ENCODE assay signal across 9 cellular contexts in the genomic region with DNA sequence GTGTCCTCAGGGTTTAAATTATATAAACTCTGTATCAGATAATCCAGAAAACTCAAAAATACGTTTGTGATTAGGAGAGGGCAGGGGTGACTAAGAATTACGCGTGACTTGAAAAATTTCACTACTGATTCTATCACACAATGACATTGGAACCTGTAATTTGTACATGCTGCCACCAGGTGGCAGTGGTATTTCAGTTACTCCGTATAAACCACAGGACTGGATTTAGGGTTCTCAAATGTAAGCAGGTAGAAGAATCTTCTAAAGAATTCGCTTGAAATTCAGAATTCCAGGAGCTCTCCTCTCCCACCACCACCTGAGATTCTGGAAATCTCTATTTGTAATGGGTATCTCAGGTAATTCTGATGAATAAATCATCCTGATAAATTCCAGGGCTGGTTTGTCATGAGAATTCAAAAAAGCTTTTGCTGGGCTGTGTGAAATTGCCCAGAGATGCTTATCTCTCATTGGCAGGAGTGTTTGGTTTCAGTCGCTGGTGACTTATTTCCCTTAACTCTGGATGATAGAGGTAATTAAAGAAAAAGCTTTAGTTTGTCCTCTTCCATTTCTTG. TPM values are rescaled to one million over a fixed set of nuclear protein-coding genes. Genes with fewer than 3 reads are reported as not detected.
DNase-seq lines count a peak whose midpoint lies in the region; ATAC-seq and TF ChIP-seq lines count a peak whose summit lies in the region.
"Had no signal": no experiment of that assay in that cellular context is flagged by ENCODE, and none has a peak within 500 bp of the region (broad histone marks: within the 10 kb centered on the region; RNA-seq: fewer than 3 reads in every experiment).

No MANE protein-coding gene starts in this region.

- POLR2A ChIA-PET in CD4-positive, alpha-beta memory T cell (lab: Charles Lee; ENCODE audit: partially characterized antibody), result no interaction called here

- H3K27ac ChIP-seq in CD4-positive, alpha-beta memory T cell (ENCODE audit: low read depth, low read length), result no peak overlapping the region
- no peak overlapping the region for H3K27ac ChIP-seq in WERI-Rb-1
- H3K27ac ChIP-seq in testis, result no peak overlapping the region

- no peaks in the 10 kb centered on the region for H3K4me1 ChIP-seq in CD4-positive, alpha-beta memory T cell (ENCODE audit: insufficient read depth, low read length)
- no peaks in the 10 kb centered on the region for H3K4me1 ChIP-seq in testis

- H3K4me1 Mint-ChIP-seq in CD4-positive, alpha-beta memory T cell, result no peaks in the 10 kb centered on the region

- no peak for TF ChIP-seq POLR2A in testis (IDR thresholded peaks at IDR 0.05)

- no peaks in the 10 kb centered on the region for H3K9me3 ChIP-seq in CD4-positive, alpha-beta memory T cell (ENCODE audit: control insufficient read depth in 1 of 2, low read length in 2 of 2)
- H3K9me3 ChIP-seq in WERI-Rb-1 (ENCODE audit: severe bottlenecking) (peaks cover 21% of the 10 kb centered on the region), testis (no peaks in the 10 kb centered on the region), MG63 (peaks cover 8% of the 10 kb centered on the region; the same call in 1 of the 2 replicates)

- H3K36me3 Mint-ChIP-seq in CD4-positive, alpha-beta memory T cell, result no peaks in the 10 kb centered on the region

- H3K27me3 Mint-ChIP-seq in CD4-positive, alpha-beta memory T cell, result peaks cover 10 to 13% of the 10 kb centered on the region in 2 donors

- H3K27me3 ChIP-seq in CD4-positive, alpha-beta memory T cell (ENCODE audit: insufficient read depth, low read length), result no peaks in the 10 kb centered on the region
- peaks cover 71% of the 10 kb centered on the region for H3K27me3 ChIP-seq in WERI-Rb-1 (ENCODE audit: insufficient read depth, low read depth, severe bottlenecking)
- H3K27me3 ChIP-seq in testis, result no peaks in the 10 kb centered on the region
- no peaks in the 10 kb centered on the region for H3K27me3 ChIP-seq in MG63

- H3K4me3 ChIP-seq in CD4-positive, alpha-beta memory T cell (ENCODE audit: low read length in 2 of 2), result no peak overlapping the region
- H3K4me3 ChIP-seq in WERI-Rb-1 (ENCODE audit: low read depth, low read length), result no peak overlapping the region
- no peak overlapping the region for H3K4me3 ChIP-seq in foreskin fibroblast (ENCODE audit: low read depth in 1 of 2, low read length in 2 of 2)
- no peak overlapping the region for H3K4me3 ChIP-seq in testis
- H3K4me3 ChIP-seq in MG63, result no peak overlapping the region

- 40 to 41% methylated on average over 6 of the region's 6 CpGs for WGBS in testis, 2 donors

- ATAC-seq in HG02973 (IDR thresholded peaks at IDR 0.05; ENCODE audit: unreplicated experiment), result no peak

- H3K9me3 Mint-ChIP-seq in CD4-positive, alpha-beta memory T cell, result peaks cover 0 to 10% (median 5%) of the 10 kb centered on the region in 8 donors

- H3K4me3 Mint-ChIP-seq in CD4-positive, alpha-beta memory T cell, result no peak overlapping the region

- peak in 4 of 5 donors; percentile 19 to 36 (median 26) for DNase-seq in CD4-positive, alpha-beta memory T cell
- DNase-seq in H4 (ENCODE audit: low spot score), result peak; percentile 15
- DNase-seq in WERI-Rb-1, result peak; percentile 30
- DNase-seq in foreskin fibroblast, result peak in 1 of 2 donors; percentile 8
- peak; percentile 71 for DNase-seq in testis
- DNase-seq in MG63, result no peak
- no peak for DNase-seq in superior temporal gyrus (ENCODE audit: extremely low spot score)

- CTCF ChIA-PET in CD4-positive, alpha-beta memory T cell (lab: Charles Lee; ENCODE audit: partially characterized antibody), result interaction anchor here (0.7 to 5.5 kb wide), 4 partner anchors 8 to 258 kb away, joined by 3 to 40 read pairs (median 4); no protein-coding TSS in a partner anchor

- H3K27ac Mint-ChIP-seq in CD4-positive, alpha-beta memory T cell, result no peak overlapping the region

- TF ChIP-seq CTCF in WERI-Rb-1 (IDR thresholded peaks at IDR 0.05; ENCODE audit: low read depth, low read length) (peak; percentile 51), foreskin fibroblast (IDR thresholded peaks at IDR 0.05; ENCODE audit: low read depth, low read length) (peak; percentile 19), testis (IDR thresholded peaks at IDR 0.05) (peak; percentile 58 to 76 (median 63))

- intact Hi-C loops in CD4-positive, alpha-beta memory T cell (cut with micrococcal nuclease), result loop anchor here (10.0 kb wide), 1 partner anchor 774 kb away; no protein-coding TSS in a partner anchor
- intact Hi-C loops in testis (cut with DNase I; ENCODE audit: low total_unique reads), result loop anchor here (10.0 kb wide), 1 partner anchor 254 kb away; no protein-coding TSS in a partner anchor

- no peaks in the 10 kb centered on the region for H3K36me3 ChIP-seq in CD4-positive, alpha-beta memory T cell (ENCODE audit: insufficient read depth, low read length)
- H3K36me3 ChIP-seq in WERI-Rb-1 (no peaks in the 10 kb centered on the region), testis (ENCODE audit: low read depth, missing control alignments) (no peaks in the 10 kb centered on the region), MG63 (no peaks in the 10 kb centered on the region)

RNA-seq across cellular contexts. Expression of a gene that starts 1.7 kb away (rescaled TPM):
- not detected for total RNA-seq in CD4-positive, alpha-beta memory T cell
- polyA plus RNA-seq in CD4-positive, alpha-beta memory T cell, result not detected
- not detected in 2 replicates for total RNA-seq in H4 (2014; rRNA removed; shearing (Covaris generic))
- 1 to 10 TPM in 1 of 2 donors, under 1 TPM in 1; 0.81 to 1.5 TPM for total RNA-seq in testis
- polyA plus RNA-seq in testis (ENCODE audit: insufficient read depth, low read depth, low replicate concordance), result not detected
- total RNA-seq in MG63 (2014; rRNA removed; shearing (Covaris generic); ENCODE audit: low replicate concordance), result not detected in 2 replicates
- total RNA-seq: M059J had no signal

RNA-seq across cellular contexts. Expression of a gene that starts 18.2 kb away (rescaled TPM):
- total RNA-seq in CD4-positive, alpha-beta memory T cell, result not detected
- not detected for polyA plus RNA-seq in CD4-positive, alpha-beta memory T cell
- total RNA-seq in H4 (2014; rRNA removed; shearing (Covaris generic)), result not detected in 2 replicates
- not detected for total RNA-seq in testis
- polyA plus RNA-seq in testis (ENCODE audit: insufficient read depth, low read depth, low replicate concordance), result not detected
- not detected in 2 replicates for total RNA-seq in MG63 (2014; rRNA removed; shearing (Covaris generic); ENCODE audit: low replicate concordance)
- total RNA-seq: M059J had no signal

RNA-seq across cellular contexts. Expression of a gene that starts 50.1 kb away (rescaled TPM):
- total RNA-seq in CD4-positive, alpha-beta memory T cell, result not detected
- not detected for polyA plus RNA-seq in CD4-positive, alpha-beta memory T cell
- total RNA-seq in H4 (2014; rRNA removed; shearing (Covaris generic)), result not detected in 2 replicates
- 1 to 10 TPM; 1.1 to 2.8 TPM for total RNA-seq in testis
- polyA plus RNA-seq in testis (ENCODE audit: insufficient read depth, low read depth, low replicate concordance), result not detected
- total RNA-seq in MG63 (2014; rRNA removed; shearing (Covaris generic); ENCODE audit: low replicate concordance), result not detected in 2 replicates
- total RNA-seq: M059J had no signal

Comparison
In these comparisons a context has a peak if more than half of its experiments do, and no peak if none do; other contexts are left out.
1. DNase-seq: peak in CD4-positive, alpha-beta memory T cell (4 of 5), H4 (single experiment), WERI-Rb-1 (single experiment) and testis (single experiment); none in MG63 (single experiment) and superior temporal gyrus (single experiment).
2. Peak in every context shown above with its lines, with median percentiles within 50 percentile points of each other: CTCF ChIP-seq.